Comparison of ENCODE assay signal across 25 cellular contexts in the genomic region with DNA sequence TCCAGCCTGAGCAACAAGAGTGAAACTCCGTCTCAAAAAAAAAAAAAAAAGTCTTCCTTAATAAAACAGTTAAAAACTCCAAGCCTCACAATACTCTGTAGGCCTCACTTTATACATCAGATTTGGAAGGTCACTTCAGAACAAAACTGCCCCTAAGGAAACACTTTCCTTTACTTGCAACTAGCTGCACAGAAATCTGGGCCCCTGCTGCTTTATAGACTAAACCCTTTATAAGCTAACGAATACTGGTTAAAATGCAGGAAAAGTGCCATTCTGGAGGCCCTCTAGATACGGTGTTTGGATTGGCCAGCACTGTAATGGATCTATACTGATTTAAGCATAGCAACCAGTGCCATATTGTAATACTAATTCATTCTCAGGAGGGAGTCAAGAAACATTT. TPM values are rescaled to one million over a fixed set of nuclear protein-coding genes. Genes with fewer than 3 reads are reported as not detected.
"Had no signal": no experiment of that assay in that cellular context is flagged by ENCODE, and none has a peak within 500 bp of the region (broad histone marks: within the 10 kb centered on the region; RNA-seq: fewer than 3 reads in every experiment).

No MANE protein-coding gene starts in this region.

- H3K9me3 Mint-ChIP-seq: activated CD8-positive, alpha-beta T cell treated with anti-CD3 and anti-CD28 coated beads for 36 hours; activated naive CD4-positive, alpha-beta T cell treated with anti-CD3 and anti-CD28 coated beads, Interleukin-2, amount 50 U/mL, for 24 hours; activated T-helper 1 cell treated with anti-CD3 and anti-CD28 coated beads, Interleukin-12 subunit alpha, Interleukin-12 subunit beta, Interleukin-2, Interleukin-4 antibody, amounts not matched to agents 30 ng/mL and 10 ng/mL and 1 ng/mL, durations not matched to agents 14 hours and 24 hours and 36 hours had no signal

- ATAC-seq: activated CD4-positive, alpha-beta T cell treated with anti-CD3 and anti-CD28 coated beads for 36 hours; activated CD8-positive, alpha-beta T cell treated with anti-CD3 and anti-CD28 coated beads for 36 hours had no signal

- DNase-seq: activated CD4-positive, alpha-beta T cell treated with anti-CD3 and anti-CD28 coated beads for 36 hours; activated CD8-positive, alpha-beta memory T cell treated with anti-CD3 and anti-CD28 coated beads, Interleukin-2, amount 50 U/mL, for 4 hours; activated CD8-positive, alpha-beta T cell treated with anti-CD3 and anti-CD28 coated beads for 36 hours; activated effector memory CD4-positive, alpha-beta T cell treated with Interleukin-2 at 50 U/mL for 16 hours; activated naive CD4-positive, alpha-beta T cell; aorta; NCI-H1092; NCI-H1417; NCI-H1930; NCI-H2171; NCI-H226; NCI-H526; NCI-H82; SIG-M5; T-helper 1 cell; WERI-Rb-1 had no signal

- H3K4me2 ChIP-seq: KMS-11 had no signal

- H3K36me3 Mint-ChIP-seq: activated naive CD4-positive, alpha-beta T cell treated with anti-CD3 and anti-CD28 coated beads, Interleukin-2, amount 50 U/mL, for 24 hours had no signal

- H3K27ac Mint-ChIP-seq: activated CD4-positive, alpha-beta T cell treated with anti-CD3 and anti-CD28 coated beads for 36 hours; activated CD8-positive, alpha-beta T cell treated with anti-CD3 and anti-CD28 coated beads for 36 hours; activated naive CD4-positive, alpha-beta T cell treated with anti-CD3 and anti-CD28 coated beads, Interleukin-2, amount 50 U/mL, for 24 hours; activated T-helper 1 cell treated with anti-CD3 and anti-CD28 coated beads, Interleukin-12 subunit alpha, Interleukin-12 subunit beta, Interleukin-2, Interleukin-4 antibody, amounts not matched to agents 30 ng/mL and 10 ng/mL and 1 ng/mL, durations not matched to agents 14 hours and 24 hours and 36 hours had no signal

- H3K27ac ChIP-seq: KMS-11, WERI-Rb-1 had no signal

- H3K9ac ChIP-seq: KMS-11 had no signal

- H3K4me3 Mint-ChIP-seq: activated CD4-positive, alpha-beta T cell treated with anti-CD3 and anti-CD28 coated beads for 36 hours had no signal

RNA-seq across cellular contexts. Expression of a gene that starts 1.5 kb away (rescaled TPM):
- total RNA-seq: bronchial epithelial cell, MCF 10A, OCI-LY7 had no signal

RNA-seq across cellular contexts. Expression of a gene that starts 6.2 kb away (rescaled TPM):
- total RNA-seq: OCI-LY7 had no signal

RNA-seq across cellular contexts. Expression of a gene that starts 14.1 kb away (rescaled TPM):
- total RNA-seq: activated CD4-positive, alpha-beta T cell treated with anti-CD3 and anti-CD28 coated beads for 36 hours; activated CD8-positive, alpha-beta T cell treated with anti-CD3 and anti-CD28 coated beads for 36 hours; activated T-helper 1 cell treated with anti-CD3 and anti-CD28 coated beads, Interleukin-12 subunit alpha, Interleukin-12 subunit beta, Interleukin-2, Interleukin-4 antibody, amounts not matched to agents 30 ng/mL and 10 ng/mL and 1 ng/mL, durations not matched to agents 14 hours and 24 hours and 36 hours; aorta; bronchial epithelial cell; MCF 10A; NCI-H460; OCI-LY7; RPMI7951; T-helper 2 cell treated with Interferon-gamma antibody and Interleukin-4, amounts not matched to agents 100 ng/mL and 5 ng/mL, for 36 hours had no signal
- polyA plus RNA-seq: aorta had no signal

RNA-seq across cellular contexts. Expression of a gene that starts 23.7 kb away (rescaled TPM):
- total RNA-seq: activated CD8-positive, alpha-beta T cell treated with anti-CD3 and anti-CD28 coated beads for 36 hours; activated T-helper 1 cell treated with anti-CD3 and anti-CD28 coated beads, Interleukin-12 subunit alpha, Interleukin-12 subunit beta, Interleukin-2, Interleukin-4 antibody, amounts not matched to agents 30 ng/mL and 10 ng/mL and 1 ng/mL, durations not matched to agents 14 hours and 24 hours and 36 hours; bronchial epithelial cell; MCF 10A; NCI-H460; RPMI7951; T-helper 2 cell treated with Interferon-gamma antibody and Interleukin-4, amounts not matched to agents 100 ng/mL and 5 ng/mL, for 36 hours had no signal
- polyA plus RNA-seq: aorta had no signal
